In genomic region chr12:54222609-54223008, GRCh38 we compare ENCODE assay signal across 1 cellular context.
TF ChIP-seq lines count a peak whose summit lies in the region.

No MANE protein-coding gene starts in this region.

TF ChIP-seq in SK-N-SH, 30 proteins besides CTCF, POLR2A, EP300 and RAD21 (continued from another document):
- TF ChIP-seq, protein P1, sequence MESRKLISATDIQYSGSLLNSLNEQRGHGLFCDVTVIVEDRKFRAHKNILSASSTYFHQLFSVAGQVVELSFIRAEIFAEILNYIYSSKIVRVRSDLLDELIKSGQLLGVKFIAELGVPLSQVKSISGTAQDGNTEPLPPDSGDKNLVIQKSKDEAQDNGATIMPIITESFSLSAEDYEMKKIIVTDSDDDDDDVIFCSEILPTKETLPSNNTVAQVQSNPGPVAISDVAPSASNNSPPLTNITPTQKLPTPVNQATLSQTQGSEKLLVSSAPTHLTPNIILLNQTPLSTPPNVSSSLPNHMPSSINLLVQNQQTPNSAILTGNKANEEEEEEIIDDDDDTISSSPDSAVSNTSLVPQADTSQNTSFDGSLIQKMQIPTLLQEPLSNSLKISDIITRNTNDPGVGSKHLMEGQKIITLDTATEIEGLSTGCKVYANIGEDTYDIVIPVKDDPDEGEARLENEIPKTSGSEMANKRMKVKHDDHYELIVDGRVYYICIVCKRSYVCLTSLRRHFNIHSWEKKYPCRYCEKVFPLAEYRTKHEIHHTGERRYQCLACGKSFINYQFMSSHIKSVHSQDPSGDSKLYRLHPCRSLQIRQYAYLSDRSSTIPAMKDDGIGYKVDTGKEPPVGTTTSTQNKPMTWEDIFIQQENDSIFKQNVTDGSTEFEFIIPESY (IDR thresholded peaks at IDR 0.05; ENCODE audit: borderline replicate concordance, low read depth) = no peak
- peak; percentile 68; the same call in 1 of the 2 replicates for TF ChIP-seq POLR2AphosphoS5 (IDR thresholded peaks at IDR 0.05; ENCODE audit: low read depth, low read length)
